In genomic region chr21:42496839-42497202, GRCh38 we compare ENCODE assay signal across 8 cellular contexts. TPM values are rescaled to one million over a fixed set of nuclear protein-coding genes. Genes with fewer than 3 reads are reported as not detected.
A peak's percentile ranks its signal among the peaks of the same experiment; 100 is the strongest.
DNase-seq lines count a peak whose midpoint lies in the region; ATAC-seq and TF ChIP-seq lines count a peak whose summit lies in the region.

No MANE protein-coding gene starts in this region.

- no peaks in the 10 kb centered on the region for H3K79me1 ChIP-seq in neuronal stem cell (ENCODE audit: low read depth, low read length)

- H3K4me2 ChIP-seq in PC-3 (ENCODE audit: low read length) (peak overlapping the region; percentile 95), neuronal stem cell (ENCODE audit: insufficient read depth, low read length, poor library complexity, severe bottlenecking) (peak overlapping the region; percentile 83)

- H2BK12ac ChIP-seq in neuronal stem cell (ENCODE audit: low read length), result no peak overlapping the region

- H2BK120ac ChIP-seq in neuronal stem cell (ENCODE audit: low read depth, low read length), result no peak overlapping the region

- H2AK5ac ChIP-seq in neuronal stem cell (ENCODE audit: low read depth, low read length), result peak overlapping the region; percentile 83

- in situ Hi-C loops in GM13977 (cut with MboI; ENCODE audit: low pct_unique_long_range_greater_than_20kb, low sequenced_read_pairs, unreplicated experiment), result no loop called here

- no peak overlapping the region for H2BK15ac ChIP-seq in neuronal stem cell (ENCODE audit: low read length)

- H3K27me3 ChIP-seq in PC-3 (ENCODE audit: low read length), result no peaks in the 10 kb centered on the region
- H3K27me3 ChIP-seq in neuronal stem cell (ENCODE audit: control insufficient read depth in 3 of 3, insufficient read depth in 3 of 3, low read depth in 1 of 3, low read length in 3 of 3), result peaks cover 0 to 17% (median 0%) of the 10 kb centered on the region in 3 experiments

- intact Hi-C loops in PC-3 (cut with micrococcal nuclease), result loop anchor here (1.0 to 2.0 kb wide), 3 partner anchors 18 to 29 kb away; no protein-coding TSS in a partner anchor

- no peak overlapping the region for H3K14ac ChIP-seq in neuronal stem cell (ENCODE audit: low read length)

- H3K79me2 ChIP-seq in PC-3 (ENCODE audit: low read length), result no peaks in the 10 kb centered on the region

- H3K36me3 ChIP-seq in PC-3 (ENCODE audit: low read depth, low read length) (no peaks in the 10 kb centered on the region), neuronal stem cell (replicated peaks in 1 of 2; ENCODE audit: control insufficient read depth in 2 of 2, insufficient read depth in 2 of 2, low read length in 2 of 2) (no peaks in the 10 kb centered on the region)

- H3K9me3 ChIP-seq in PC-3 (ENCODE audit: low read length) (no peaks in the 10 kb centered on the region), neuronal stem cell (replicated peaks in 1 of 2; ENCODE audit: control insufficient read depth in 2 of 2, insufficient read depth in 1 of 2, low read depth in 1 of 2, low read length in 2 of 2) (no peaks in the 10 kb centered on the region)

- H3K9ac ChIP-seq in PC-3 (ENCODE audit: low read length) (peak overlapping the region; percentile 63), neuronal stem cell (ENCODE audit: low read depth, low read length, poor library complexity) (peak overlapping the region; percentile 85)

- peak overlapping the region; percentile 57 for H2BK5ac ChIP-seq in neuronal stem cell (ENCODE audit: low read length)

- H3K4me1 ChIP-seq in PC-3 (ENCODE audit: insufficient read depth, low read length) (peaks cover 13% of the 10 kb centered on the region), neuronal stem cell (ENCODE audit: control insufficient read depth in 2 of 2, insufficient read depth in 1 of 2, low read depth in 1 of 2, low read length in 2 of 2) (peaks cover 8 to 10% of the 10 kb centered on the region in 2 donors)

- H3K4ac ChIP-seq in neuronal stem cell (ENCODE audit: low read length), result no peak overlapping the region

- peak overlapping the region; percentile 94 for H3K18ac ChIP-seq in neuronal stem cell (ENCODE audit: low read length)

- no CpG with 5 or more reads among the region's 19 CpGs for WGBS in neuronal stem cell (ENCODE audit: extremely low coverage in 2 of 2, insufficient read length in 2 of 2, insufficient replicate concordance in 1 of 2), 2 donors

- H3K9me2 ChIP-seq in PC-3 (replicated peaks; ENCODE audit: low read length), result no peaks in the 10 kb centered on the region

- TF ChIP-seq CTCF in PC-3 (conservative IDR thresholded peaks at IDR 0.05; ENCODE audit: low read depth, low read length) (no peak), epithelial cell of proximal tubule (conservative IDR thresholded peaks at IDR 0.05; ENCODE audit: low read depth, low read length) (no peak), GM13977 (IDR thresholded peaks at IDR 0.05; ENCODE audit: extremely low read depth, insufficient read depth, missing control alignments) (no peak)

- peak overlapping the region; percentile 66 for H3K4me3 ChIP-seq in PC-3 (ENCODE audit: low read length)
- peak overlapping the region; percentile 82 for H3K4me3 ChIP-seq in epithelial cell of proximal tubule (ENCODE audit: low read depth, low read length)
- peak overlapping the region; percentile 64 to 83 for H3K4me3 ChIP-seq in neuronal stem cell (ENCODE audit: low read length in 2 of 2)

- H4K8ac ChIP-seq in neuronal stem cell (ENCODE audit: low read depth, low read length), result peak overlapping the region; percentile 33

- peak overlapping the region; percentile 22 for H4K91ac ChIP-seq in neuronal stem cell (ENCODE audit: low read depth, low read length, poor library complexity)

- DNase-seq in PC-3 (no peak), epithelial cell of proximal tubule (ENCODE audit: low read depth) (no peak), neuronal stem cell (ENCODE audit: low spot score) (no peak), GM13977 (ENCODE audit: low spot score) (no peak), NCI-H2171 (lab: John Stamatoyannopoulos, UW) (no peak), SIG-M5 (lab: John Stamatoyannopoulos, UW) (no peak), UCSD-AML1 (lab: John Stamatoyannopoulos, UW; ENCODE audit: unreplicated experiment) (no peak)

- CTCF ChIA-PET in PC-3 (lab: Charles Lee), result no interaction called here

- no peaks in the 10 kb centered on the region for H4K20me1 ChIP-seq in PC-3 (ENCODE audit: low read length)

- no peaks in the 10 kb centered on the region for H3F3A ChIP-seq in PC-3 (ENCODE audit: low read length, unreplicated experiment)

- H3K27ac ChIP-seq in PC-3 (ENCODE audit: low read length) (no peak overlapping the region), neuronal stem cell (replicated peaks; ENCODE audit: low read length) (peak overlapping the region; percentile 65)

- no peak overlapping the region for H3K23ac ChIP-seq in neuronal stem cell (ENCODE audit: low read depth, low read length, poor library complexity)

- POLR2A ChIA-PET in PC-3 (lab: Charles Lee; ENCODE audit: unreplicated experiment), result interaction anchor here (0.7 kb wide), 1 partner anchor 22 kb away, joined by 4 read pairs; no protein-coding TSS in a partner anchor

- TSS peak; percentile 92 for BruUV-seq in PC-3 (replicated peaks; lab: Mats Ljungman, UMichigan)

- ATAC-seq in GM21381 (IDR thresholded peaks at IDR 0.05; ENCODE audit: unreplicated experiment), result peak; percentile 3
- ATAC-seq in PC-3, result no peak; the same call in 1 of the 2 replicates

- H2AFZ ChIP-seq in PC-3 (ENCODE audit: low read length), result peak overlapping the region; percentile 88
- peak overlapping the region; percentile 95 for H2AFZ ChIP-seq in neuronal stem cell (ENCODE audit: low read length)

RNA-seq across cellular contexts. Expression of gene RSPH1, which starts 0.8 kb away (rescaled TPM):
- 0.51 and 0.98 TPM in 2 replicates for total RNA-seq in PC-3 (2014; rRNA removed)
- total RNA-seq in epithelial cell of proximal tubule, result 1.8 TPM in 1 of 2 replicates, not detected in the other
- polyA plus RNA-seq in neuronal stem cell (2013, experiment 1 of 2), result 0.82 TPM
- 0.89 TPM for polyA plus RNA-seq in neuronal stem cell (2013, experiment 2 of 2)

RNA-seq across cellular contexts. Expression of gene SLC37A1, which starts 16.8 kb away (rescaled TPM):
- total RNA-seq in PC-3 (2014; rRNA removed), result 34.2 and 38.3 TPM in 2 replicates
- 16.4 and 21.7 TPM in 2 replicates for total RNA-seq in epithelial cell of proximal tubule
- polyA plus RNA-seq in neuronal stem cell (2013, experiment 1 of 2), result 9.1 TPM
- polyA plus RNA-seq in neuronal stem cell (2013, experiment 2 of 2), result 8.5 TPM
